17 cellular contexts compared by ENCODE assay signal in the genomic region with DNA sequence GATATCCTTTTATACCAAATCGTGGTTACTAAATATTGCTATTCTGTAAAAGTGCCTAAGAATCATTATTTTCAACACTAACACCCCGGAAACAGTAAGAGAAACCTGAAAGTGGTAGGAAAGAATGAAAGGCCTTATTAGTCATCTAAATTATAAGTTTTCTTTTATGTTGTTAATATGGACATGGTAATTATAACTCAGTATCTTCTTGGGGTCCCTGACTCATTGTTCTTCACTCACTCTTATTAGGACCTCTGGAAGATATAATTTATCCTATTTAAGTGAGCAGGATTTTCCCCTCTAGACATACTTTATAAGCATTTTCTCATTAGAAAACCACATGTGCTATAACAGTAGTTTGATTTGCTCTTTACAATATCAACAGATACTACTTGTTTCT. TPM values are rescaled to one million over a fixed set of nuclear protein-coding genes. Genes with fewer than 3 reads are reported as not detected.
DNase-seq lines count a peak whose midpoint lies in the region; ATAC-seq, FAIRE-seq and TF ChIP-seq lines count a peak whose summit lies in the region.
"Had no signal": no experiment of that assay in that cellular context is flagged by ENCODE, and none has a peak within 500 bp of the region (broad histone marks: within the 10 kb centered on the region; RNA-seq: fewer than 3 reads in every experiment).

No MANE protein-coding gene starts in this region.

- H3K4me1 Mint-ChIP-seq in activated CD8-positive, alpha-beta T cell treated with anti-CD3 and anti-CD28 coated beads for 36 hours (ENCODE audit: low read depth) = peaks cover 19% of the 10 kb centered on the region
- peaks cover 7% of the 10 kb centered on the region for H3K4me1 Mint-ChIP-seq in activated CD8-positive, alpha-beta T cell treated with anti-CD3 and anti-CD28 coated beads, Interleukin-2, amount 10 ng/mL, durations not matched to agents 7 days and 5 days (ENCODE audit: low read depth)
- H3K4me1 Mint-ChIP-seq in activated naive CD8-positive, alpha-beta T cell treated with anti-CD3 and anti-CD28 coated beads for 36 hours = peaks cover 42% of the 10 kb centered on the region
- H3K4me1 Mint-ChIP-seq in stimulated activated effector memory CD8-positive, alpha-beta T cell treated with anti-CD3 and anti-CD28 coated beads, Interleukin-12 subunit alpha, Interleukin-12 subunit beta, amount 100 ng/mL, for 72 hours = peaks cover 15% of the 10 kb centered on the region
- H3K4me1 Mint-ChIP-seq: H9 had no signal

- TF ChIP-seq CTCF in activated CD8-positive, alpha-beta T cell treated with anti-CD3 and anti-CD28 coated beads for 36 hours (IDR thresholded peaks at IDR 0.05) = no peak

- CTCF ChIA-PET in activated CD8-positive, alpha-beta T cell treated with anti-CD3 and anti-CD28 coated beads for 36 hours (lab: Charles Lee) = no interaction called here
- CTCF ChIA-PET in activated CD8-positive, alpha-beta T cell treated with anti-CD3 and anti-CD28 coated beads, Interleukin-2, amount 10 ng/mL, durations not matched to agents 7 days and 5 days (lab: Charles Lee) = no interaction called here

- H3K9me3 Mint-ChIP-seq in activated CD8-positive, alpha-beta T cell treated with anti-CD3 and anti-CD28 coated beads for 36 hours = no peaks in the 10 kb centered on the region
- H3K9me3 Mint-ChIP-seq in activated CD8-positive, alpha-beta T cell treated with anti-CD3 and anti-CD28 coated beads, Interleukin-2, amount 10 ng/mL, durations not matched to agents 7 days and 5 days (ENCODE audit: insufficient read depth) = no peaks in the 10 kb centered on the region
- peaks cover 9% of the 10 kb centered on the region for H3K9me3 Mint-ChIP-seq in activated naive CD8-positive, alpha-beta T cell treated with anti-CD3 and anti-CD28 coated beads for 36 hours
- no peaks in the 10 kb centered on the region for H3K9me3 Mint-ChIP-seq in stimulated activated effector memory CD8-positive, alpha-beta T cell treated with anti-CD3 and anti-CD28 coated beads, Interleukin-12 subunit alpha, Interleukin-12 subunit beta, amount 100 ng/mL, for 72 hours

- no peak overlapping the region for H3K4me3 Mint-ChIP-seq in activated CD8-positive, alpha-beta T cell treated with anti-CD3 and anti-CD28 coated beads for 36 hours
- H3K4me3 Mint-ChIP-seq in activated CD8-positive, alpha-beta T cell treated with anti-CD3 and anti-CD28 coated beads, Interleukin-2, amount 10 ng/mL, durations not matched to agents 7 days and 5 days = no peak overlapping the region
- H3K4me3 Mint-ChIP-seq in activated naive CD8-positive, alpha-beta T cell treated with anti-CD3 and anti-CD28 coated beads for 36 hours = no peak overlapping the region
- H3K4me3 Mint-ChIP-seq in stimulated activated effector memory CD8-positive, alpha-beta T cell treated with anti-CD3 and anti-CD28 coated beads, Interleukin-12 subunit alpha, Interleukin-12 subunit beta, amount 100 ng/mL, for 72 hours = no peak overlapping the region
- H3K4me3 Mint-ChIP-seq: CD4-positive, alpha-beta memory T cell; GM23338; H9 had no signal

- DNase-seq in activated CD8-positive, alpha-beta T cell treated with anti-CD3 and anti-CD28 coated beads for 36 hours = no peak
- DNase-seq in activated CD8-positive, alpha-beta T cell treated with anti-CD3 and anti-CD28 coated beads, Interleukin-2, amount 10 ng/mL, durations not matched to agents 7 days and 5 days = no peak
- no peak for DNase-seq in activated naive CD8-positive, alpha-beta T cell treated with anti-CD3 and anti-CD28 coated beads for 36 hours
- DNase-seq in stimulated activated effector memory CD8-positive, alpha-beta T cell treated with anti-CD3 and anti-CD28 coated beads, Interleukin-12 subunit alpha, Interleukin-12 subunit beta, amount 100 ng/mL, for 72 hours (ENCODE audit: low spot score in 2 of 2) = no peak
- DNase-seq in NAMALWA (ENCODE audit: low spot score) = no peak
- DNase-seq in GM12891 (ENCODE audit: insufficient read length, low spot score) = no peak
- DNase-seq: C1 segment of cervical spinal cord; Calu3; CD4-positive, alpha-beta memory T cell; COR-L47; DMS53; DMS79 treated with DMSO at 0.1 percent for 48 hours; GF-D8; H9 had no signal

- H3K27ac Mint-ChIP-seq in activated CD8-positive, alpha-beta T cell treated with anti-CD3 and anti-CD28 coated beads for 36 hours = no peak overlapping the region
- H3K27ac Mint-ChIP-seq in activated CD8-positive, alpha-beta T cell treated with anti-CD3 and anti-CD28 coated beads, Interleukin-2, amount 10 ng/mL, durations not matched to agents 7 days and 5 days = no peak overlapping the region
- H3K27ac Mint-ChIP-seq in activated naive CD8-positive, alpha-beta T cell treated with anti-CD3 and anti-CD28 coated beads for 36 hours = peak overlapping the region; percentile 34
- no peak overlapping the region for H3K27ac Mint-ChIP-seq in stimulated activated effector memory CD8-positive, alpha-beta T cell treated with anti-CD3 and anti-CD28 coated beads, Interleukin-12 subunit alpha, Interleukin-12 subunit beta, amount 100 ng/mL, for 72 hours
- H3K27ac Mint-ChIP-seq: CD4-positive, alpha-beta memory T cell; GM23338; H9 had no signal

- POLR2A ChIA-PET in activated CD8-positive, alpha-beta T cell treated with anti-CD3 and anti-CD28 coated beads for 36 hours (lab: Charles Lee) = no interaction called here
- POLR2A ChIA-PET in activated CD8-positive, alpha-beta T cell treated with anti-CD3 and anti-CD28 coated beads, Interleukin-2, amount 10 ng/mL, durations not matched to agents 7 days and 5 days (lab: Charles Lee) = no interaction called here

- ATAC-seq in activated CD8-positive, alpha-beta T cell treated with anti-CD3 and anti-CD28 coated beads for 36 hours = peak; percentile 65
- ATAC-seq in activated CD8-positive, alpha-beta T cell treated with anti-CD3 and anti-CD28 coated beads, Interleukin-2, amount 10 ng/mL, durations not matched to agents 7 days and 5 days = no peak
- ATAC-seq in stimulated activated effector memory CD8-positive, alpha-beta T cell treated with anti-CD3 and anti-CD28 coated beads, Interleukin-12 subunit alpha, Interleukin-12 subunit beta, amount 100 ng/mL, for 72 hours = peak; percentile 36
- ATAC-seq: GM23338, HCT116 had no signal

- intact Hi-C loops in activated CD8-positive, alpha-beta T cell treated with anti-CD3 and anti-CD28 coated beads for 36 hours (cut with micrococcal nuclease) = no loop called here

- no peak for FAIRE-seq in GM12891 (lab: Jason Lieb, UNC)
- FAIRE-seq: GM19239 had no signal

- H3K36me3 Mint-ChIP-seq in activated CD8-positive, alpha-beta T cell treated with anti-CD3 and anti-CD28 coated beads for 36 hours (ENCODE audit: low read depth) = peaks cover 12% of the 10 kb centered on the region
- peaks cover 3% of the 10 kb centered on the region for H3K36me3 Mint-ChIP-seq in activated CD8-positive, alpha-beta T cell treated with anti-CD3 and anti-CD28 coated beads, Interleukin-2, amount 10 ng/mL, durations not matched to agents 7 days and 5 days (ENCODE audit: low read depth)
- peaks cover 50% of the 10 kb centered on the region for H3K36me3 Mint-ChIP-seq in activated naive CD8-positive, alpha-beta T cell treated with anti-CD3 and anti-CD28 coated beads for 36 hours
- H3K36me3 Mint-ChIP-seq in stimulated activated effector memory CD8-positive, alpha-beta T cell treated with anti-CD3 and anti-CD28 coated beads, Interleukin-12 subunit alpha, Interleukin-12 subunit beta, amount 100 ng/mL, for 72 hours = no peaks in the 10 kb centered on the region

- no peak for TF ChIP-seq POLR2A in GM12891 (IDR thresholded peaks at IDR 0.05; ENCODE audit: low read depth, low read length)

- no peaks in the 10 kb centered on the region for H3K27me3 Mint-ChIP-seq in activated CD8-positive, alpha-beta T cell treated with anti-CD3 and anti-CD28 coated beads for 36 hours
- H3K27me3 Mint-ChIP-seq in activated CD8-positive, alpha-beta T cell treated with anti-CD3 and anti-CD28 coated beads, Interleukin-2, amount 10 ng/mL, durations not matched to agents 7 days and 5 days (ENCODE audit: low read depth) = no peaks in the 10 kb centered on the region
- H3K27me3 Mint-ChIP-seq in activated naive CD8-positive, alpha-beta T cell treated with anti-CD3 and anti-CD28 coated beads for 36 hours = no peaks in the 10 kb centered on the region
- H3K27me3 Mint-ChIP-seq: CD4-positive, alpha-beta memory T cell had no signal

TF ChIP-seq in GM12891, 5 proteins besides CTCF, POLR2A, EP300 and RAD21:
- TF ChIP-seq TAF1 (IDR thresholded peaks at IDR 0.05; ENCODE audit: low read depth, low read length) (no peak), POLR2AphosphoS5 (IDR thresholded peaks at IDR 0.05; ENCODE audit: low read depth, low read length) (no peak), SPI1 (IDR thresholded peaks at IDR 0.05; ENCODE audit: low read depth, low read length) (no peak), POU2F2 (IDR thresholded peaks at IDR 0.05; ENCODE audit: low read depth, low read length) (no peak), PAX5 (IDR thresholded peaks at IDR 0.05; ENCODE audit: insufficient read depth, low read length, severe bottlenecking) (no peak)

RNA-seq across cellular contexts. Expression of a gene that starts 51.0 kb away (rescaled TPM):
- total RNA-seq in activated CD8-positive, alpha-beta T cell treated with anti-CD3 and anti-CD28 coated beads for 36 hours = 10 to 100 TPM; 61.2 to 62.1 TPM
- total RNA-seq in activated CD8-positive, alpha-beta T cell treated with anti-CD3 and anti-CD28 coated beads, Interleukin-2, amount 10 ng/mL, durations not matched to agents 7 days and 5 days = 10 to 100 TPM; 45.6 to 45.7 TPM
- total RNA-seq in activated naive CD8-positive, alpha-beta T cell treated with anti-CD3 and anti-CD28 coated beads for 36 hours = 10 to 100 TPM; 68.2 to 68.5 TPM
- 37.2 TPM for polyA plus RNA-seq in GM12891 (2012; ENCODE audit: low read depth, missing spikeins)
